2 cellular contexts compared by ENCODE assay signal in the genomic region with DNA sequence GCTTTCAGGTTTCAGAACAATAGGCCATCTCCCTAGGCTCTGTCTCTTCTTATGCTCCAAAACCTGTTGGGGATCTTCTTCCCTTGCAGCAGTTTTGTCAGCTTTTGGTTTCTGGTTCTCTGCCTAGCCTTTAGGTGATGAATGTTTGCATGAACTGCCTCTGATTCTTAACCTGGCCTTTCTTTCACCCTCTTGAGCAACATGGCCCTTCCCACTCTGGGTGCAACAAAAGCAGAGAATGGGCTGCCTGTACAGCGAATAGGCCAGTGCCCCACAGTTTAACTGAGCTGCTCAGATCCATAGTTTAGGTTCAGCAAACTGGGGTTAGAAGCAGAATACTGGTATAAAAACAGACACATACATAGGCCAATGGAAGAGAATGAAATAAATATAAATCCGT.
TF ChIP-seq lines count a peak whose summit lies in the region.

No MANE protein-coding gene starts in this region.

TF ChIP-seq in GM23338, 12 proteins besides CTCF, POLR2A, EP300 and RAD21 (continued from another document):
- TF ChIP-seq ZNF114 (CRISPR knock-in tag; IDR thresholded peaks at IDR 0.05) (no peak), CREB1 (CRISPR knock-in tag; IDR thresholded peaks at IDR 0.05; ENCODE audit: low read depth) (no peak)

TF ChIP-seq in H1, 55 proteins besides CTCF, POLR2A, EP300 and RAD21 (continued from another document):
- TF ChIP-seq, protein P1, sequence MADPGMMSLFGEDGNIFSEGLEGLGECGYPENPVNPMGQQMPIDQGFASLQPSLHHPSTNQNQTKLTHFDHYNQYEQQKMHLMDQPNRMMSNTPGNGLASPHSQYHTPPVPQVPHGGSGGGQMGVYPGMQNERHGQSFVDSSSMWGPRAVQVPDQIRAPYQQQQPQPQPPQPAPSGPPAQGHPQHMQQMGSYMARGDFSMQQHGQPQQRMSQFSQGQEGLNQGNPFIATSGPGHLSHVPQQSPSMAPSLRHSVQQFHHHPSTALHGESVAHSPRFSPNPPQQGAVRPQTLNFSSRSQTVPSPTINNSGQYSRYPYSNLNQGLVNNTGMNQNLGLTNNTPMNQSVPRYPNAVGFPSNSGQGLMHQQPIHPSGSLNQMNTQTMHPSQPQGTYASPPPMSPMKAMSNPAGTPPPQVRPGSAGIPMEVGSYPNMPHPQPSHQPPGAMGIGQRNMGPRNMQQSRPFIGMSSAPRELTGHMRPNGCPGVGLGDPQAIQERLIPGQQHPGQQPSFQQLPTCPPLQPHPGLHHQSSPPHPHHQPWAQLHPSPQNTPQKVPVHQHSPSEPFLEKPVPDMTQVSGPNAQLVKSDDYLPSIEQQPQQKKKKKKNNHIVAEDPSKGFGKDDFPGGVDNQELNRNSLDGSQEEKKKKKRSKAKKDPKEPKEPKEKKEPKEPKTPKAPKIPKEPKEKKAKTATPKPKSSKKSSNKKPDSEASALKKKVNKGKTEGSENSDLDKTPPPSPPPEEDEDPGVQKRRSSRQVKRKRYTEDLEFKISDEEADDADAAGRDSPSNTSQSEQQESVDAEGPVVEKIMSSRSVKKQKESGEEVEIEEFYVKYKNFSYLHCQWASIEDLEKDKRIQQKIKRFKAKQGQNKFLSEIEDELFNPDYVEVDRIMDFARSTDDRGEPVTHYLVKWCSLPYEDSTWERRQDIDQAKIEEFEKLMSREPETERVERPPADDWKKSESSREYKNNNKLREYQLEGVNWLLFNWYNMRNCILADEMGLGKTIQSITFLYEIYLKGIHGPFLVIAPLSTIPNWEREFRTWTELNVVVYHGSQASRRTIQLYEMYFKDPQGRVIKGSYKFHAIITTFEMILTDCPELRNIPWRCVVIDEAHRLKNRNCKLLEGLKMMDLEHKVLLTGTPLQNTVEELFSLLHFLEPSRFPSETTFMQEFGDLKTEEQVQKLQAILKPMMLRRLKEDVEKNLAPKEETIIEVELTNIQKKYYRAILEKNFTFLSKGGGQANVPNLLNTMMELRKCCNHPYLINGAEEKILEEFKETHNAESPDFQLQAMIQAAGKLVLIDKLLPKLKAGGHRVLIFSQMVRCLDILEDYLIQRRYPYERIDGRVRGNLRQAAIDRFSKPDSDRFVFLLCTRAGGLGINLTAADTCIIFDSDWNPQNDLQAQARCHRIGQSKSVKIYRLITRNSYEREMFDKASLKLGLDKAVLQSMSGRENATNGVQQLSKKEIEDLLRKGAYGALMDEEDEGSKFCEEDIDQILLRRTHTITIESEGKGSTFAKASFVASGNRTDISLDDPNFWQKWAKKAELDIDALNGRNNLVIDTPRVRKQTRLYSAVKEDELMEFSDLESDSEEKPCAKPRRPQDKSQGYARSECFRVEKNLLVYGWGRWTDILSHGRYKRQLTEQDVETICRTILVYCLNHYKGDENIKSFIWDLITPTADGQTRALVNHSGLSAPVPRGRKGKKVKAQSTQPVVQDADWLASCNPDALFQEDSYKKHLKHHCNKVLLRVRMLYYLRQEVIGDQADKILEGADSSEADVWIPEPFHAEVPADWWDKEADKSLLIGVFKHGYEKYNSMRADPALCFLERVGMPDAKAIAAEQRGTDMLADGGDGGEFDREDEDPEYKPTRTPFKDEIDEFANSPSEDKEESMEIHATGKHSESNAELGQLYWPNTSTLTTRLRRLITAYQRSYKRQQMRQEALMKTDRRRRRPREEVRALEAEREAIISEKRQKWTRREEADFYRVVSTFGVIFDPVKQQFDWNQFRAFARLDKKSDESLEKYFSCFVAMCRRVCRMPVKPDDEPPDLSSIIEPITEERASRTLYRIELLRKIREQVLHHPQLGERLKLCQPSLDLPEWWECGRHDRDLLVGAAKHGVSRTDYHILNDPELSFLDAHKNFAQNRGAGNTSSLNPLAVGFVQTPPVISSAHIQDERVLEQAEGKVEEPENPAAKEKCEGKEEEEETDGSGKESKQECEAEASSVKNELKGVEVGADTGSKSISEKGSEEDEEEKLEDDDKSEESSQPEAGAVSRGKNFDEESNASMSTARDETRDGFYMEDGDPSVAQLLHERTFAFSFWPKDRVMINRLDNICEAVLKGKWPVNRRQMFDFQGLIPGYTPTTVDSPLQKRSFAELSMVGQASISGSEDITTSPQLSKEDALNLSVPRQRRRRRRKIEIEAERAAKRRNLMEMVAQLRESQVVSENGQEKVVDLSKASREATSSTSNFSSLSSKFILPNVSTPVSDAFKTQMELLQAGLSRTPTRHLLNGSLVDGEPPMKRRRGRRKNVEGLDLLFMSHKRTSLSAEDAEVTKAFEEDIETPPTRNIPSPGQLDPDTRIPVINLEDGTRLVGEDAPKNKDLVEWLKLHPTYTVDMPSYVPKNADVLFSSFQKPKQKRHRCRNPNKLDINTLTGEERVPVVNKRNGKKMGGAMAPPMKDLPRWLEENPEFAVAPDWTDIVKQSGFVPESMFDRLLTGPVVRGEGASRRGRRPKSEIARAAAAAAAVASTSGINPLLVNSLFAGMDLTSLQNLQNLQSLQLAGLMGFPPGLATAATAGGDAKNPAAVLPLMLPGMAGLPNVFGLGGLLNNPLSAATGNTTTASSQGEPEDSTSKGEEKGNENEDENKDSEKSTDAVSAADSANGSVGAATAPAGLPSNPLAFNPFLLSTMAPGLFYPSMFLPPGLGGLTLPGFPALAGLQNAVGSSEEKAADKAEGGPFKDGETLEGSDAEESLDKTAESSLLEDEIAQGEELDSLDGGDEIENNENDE (IDR thresholded peaks at IDR 0.05; ENCODE audit: insufficient replicate concordance, low read length) = no peak
- no peak for TF ChIP-seq RFX5 (IDR thresholded peaks at IDR 0.05; ENCODE audit: borderline replicate concordance, low read depth, low read length)
- TF ChIP-seq ASH2L (IDR thresholded peaks at IDR 0.05; ENCODE audit: low read length) = no peak
